ENCODE assay signal across 8 cellular contexts in genomic region chr10:136465-136762, GRCh38. TPM values are rescaled to one million over a fixed set of nuclear protein-coding genes. Genes with fewer than 3 reads are reported as not detected.
DNase-seq lines count a peak whose midpoint lies in the region; ATAC-seq and TF ChIP-seq lines count a peak whose summit lies in the region.

No MANE protein-coding gene starts in this region.

- peak; percentile 34 for DNase-seq in NCI-H1092 treated with DMSO at 0.1 percent for 48 hours (lab: John Stamatoyannopoulos, UW)
- DNase-seq in NCI-H1092 (lab: John Stamatoyannopoulos, UW) = no peak
- no peak for DNase-seq in cardiac fibroblast (ENCODE audit: low read depth in 2 of 2)
- no peak for DNase-seq in mucosa of descending colon
- no peak for DNase-seq in HCEC 1CT

- H3K9ac ChIP-seq in HUES48 (ENCODE audit: low read depth, low read length) = peak overlapping the region; percentile 70; the same call in 1 of the 2 replicates

- no peak overlapping the region for H3K27ac ChIP-seq in HUES48 (ENCODE audit: low read depth, low read length)

- peak overlapping the region; percentile 66 for H3K4me3 ChIP-seq in HUES48 (ENCODE audit: low read depth, low read length)
- peak overlapping the region; percentile 63 to 76 for H3K4me3 ChIP-seq in cardiac fibroblast (replicated peaks in 1 of 2; ENCODE audit: low read depth in 2 of 2, low read length in 2 of 2)
- H3K4me3 ChIP-seq in mucosa of descending colon = peak overlapping the region; percentile 77

- H3K4me1 ChIP-seq in HUES48 (ENCODE audit: control insufficient read depth, insufficient read depth, low read length) (peaks cover 21% of the 10 kb centered on the region), mucosa of descending colon (ENCODE audit: low read depth) (peaks cover 16% of the 10 kb centered on the region)

- intact Hi-C loops in mucosa of descending colon (cut with DNase I, micrococcal nuclease) = no loop called here

- H3K27me3 ChIP-seq in HUES48 (ENCODE audit: control insufficient read depth, insufficient read depth, low read length) = peaks cover 25% of the 10 kb centered on the region

- H3K9me3 ChIP-seq in HUES48 (ENCODE audit: control insufficient read depth, insufficient read depth, low read length) (no peaks in the 10 kb centered on the region), mucosa of descending colon (no peaks in the 10 kb centered on the region)

- TF ChIP-seq CTCF in cardiac fibroblast (IDR thresholded peaks at IDR 0.05; ENCODE audit: low read depth, low read length) (no peak), mucosa of descending colon (IDR thresholded peaks at IDR 0.05) (no peak)

- ATAC-seq in mucosa of descending colon = no peak
- ATAC-seq in GM18498 (IDR thresholded peaks at IDR 0.05; ENCODE audit: unreplicated experiment) = no peak
- ATAC-seq in HG02623 (IDR thresholded peaks at IDR 0.05; ENCODE audit: unreplicated experiment) = no peak

- H3K36me3 ChIP-seq in HUES48 (ENCODE audit: control insufficient read depth, insufficient read depth, low read length) (no peaks in the 10 kb centered on the region), mucosa of descending colon (ENCODE audit: low read depth) (no peaks in the 10 kb centered on the region)

RNA-seq across cellular contexts. Expression of gene ZMYND11, which starts 1.2 kb away (rescaled TPM):
- 100 to 1,000 TPM in 1 of 3 donors, 10 to 100 TPM in 2; 34.5 to 131 (median 37.6) TPM for total RNA-seq in mucosa of descending colon
